ENCODE assay signal across 8 cellular contexts in genomic region chr13:20903164-20903475, GRCh38. TPM values are rescaled to one million over a fixed set of nuclear protein-coding genes. Genes with fewer than 3 reads are reported as not detected.
A peak's percentile ranks its signal among the peaks of the same experiment; 100 is the strongest.
DNase-seq lines count a peak whose midpoint lies in the region; ATAC-seq and TF ChIP-seq lines count a peak whose summit lies in the region.

No MANE protein-coding gene starts in this region.

- H3K9me2 ChIP-seq in PC-9 (ENCODE audit: insufficient read depth): no peaks in the 10 kb centered on the region

- H4K20me1 ChIP-seq in PC-9 (ENCODE audit: insufficient read depth): peaks cover 11% of the 10 kb centered on the region; the same call in 1 of the 2 replicates
- H4K20me1 ChIP-seq in osteoblast (ENCODE audit: insufficient read depth, low read length): no peaks in the 10 kb centered on the region

- peak overlapping the region; percentile 94 for H3K4me3 Mint-ChIP-seq in CD8-positive, alpha-beta T cell

- H2AFZ ChIP-seq in PC-9 (peak overlapping the region; percentile 99), osteoblast (ENCODE audit: low read length) (peak overlapping the region; percentile 93)

- ATAC-seq in CD8-positive, alpha-beta T cell: no peak
- ATAC-seq in GM18868 (IDR thresholded peaks at IDR 0.05; ENCODE audit: unreplicated experiment): no peak

- no peaks in the 10 kb centered on the region for H3K27me3 Mint-ChIP-seq in CD8-positive, alpha-beta T cell (ENCODE audit: low read depth)

- POLR2A ChIA-PET in CD8-positive, alpha-beta T cell (lab: Charles Lee): interaction anchor here (0.6 to 1.9 kb wide), 9 partner anchors 9 to 556 kb away, joined by 3 to 11 read pairs (median 3); partner anchors contain the start of genes EEF1AKMT1, MRPL57, SKA3 and ZDHHC20
- POLR2A ChIA-PET in PC-9 (lab: Charles Lee; ENCODE audit: unreplicated experiment): no interaction called here

- H3K36me3 ChIP-seq in CD8-positive, alpha-beta T cell (ENCODE audit: insufficient read depth, low read length): no peaks in the 10 kb centered on the region
- no peaks in the 10 kb centered on the region for H3K36me3 ChIP-seq in PC-9 (ENCODE audit: low read depth)
- peaks cover 3% of the 10 kb centered on the region for H3K36me3 ChIP-seq in osteoblast (ENCODE audit: insufficient read depth, low read length)

- H3K4me3 ChIP-seq in CD8-positive, alpha-beta T cell (ENCODE audit: low read depth, low read length): peak overlapping the region; percentile 81
- H3K4me3 ChIP-seq in PC-9: peak overlapping the region; percentile 84
- peak overlapping the region; percentile 69 for H3K4me3 ChIP-seq in epithelial cell of esophagus (ENCODE audit: low read length)
- peak overlapping the region; percentile 87 for H3K4me3 ChIP-seq in osteoblast (ENCODE audit: insufficient read depth, low read length)

- H3K36me3 Mint-ChIP-seq in CD8-positive, alpha-beta T cell: peaks cover 16% of the 10 kb centered on the region

- no peak for DNase-seq in CD8-positive, alpha-beta T cell
- DNase-seq in PC-9 (no peak), epithelial cell of esophagus (ENCODE audit: low read depth) (no peak), osteoblast (ENCODE audit: insufficient read length, low spot score, missing footprints) (no peak), NCI-H1417 treated with DMSO at 0.1 percent for 48 hours (lab: John Stamatoyannopoulos, UW) (no peak), AML-193 (lab: John Stamatoyannopoulos, UW) (no peak)
- no peak for DNase-seq in effector CD8-positive, alpha-beta T cell (lab: John Stamatoyannopoulos, UW)

- intact Hi-C loops in CD8-positive, alpha-beta T cell (cut with DNase I, micrococcal nuclease): loop anchor here in 1 of 2 experiments (5.0 to 10.0 kb wide), 4 partner anchors 56 to 1038 kb away; partner anchors contain the start of genes EEF1AKMT1, IL17D and ZMYM5
- intact Hi-C loops in PC-9 (cut with micrococcal nuclease; ENCODE audit: unreplicated experiment): no loop called here

- H3K9me3 ChIP-seq in CD8-positive, alpha-beta T cell (ENCODE audit: low read length): no peaks in the 10 kb centered on the region
- H3K9me3 ChIP-seq in PC-9 (ENCODE audit: insufficient read depth, low read depth): no peaks in the 10 kb centered on the region
- H3K9me3 ChIP-seq in osteoblast (ENCODE audit: low read depth, low read length): no peaks in the 10 kb centered on the region

- peak overlapping the region; percentile 92 for H3K27ac Mint-ChIP-seq in CD8-positive, alpha-beta T cell

- no peaks in the 10 kb centered on the region; the same call in 1 of the 2 replicates for H3F3A ChIP-seq in PC-9 (ENCODE audit: insufficient read depth, low read depth)

- H3K4me1 ChIP-seq in CD8-positive, alpha-beta T cell (ENCODE audit: insufficient read depth, low read length): peaks cover 11% of the 10 kb centered on the region
- peaks cover 10% of the 10 kb centered on the region for H3K4me1 ChIP-seq in PC-9 (replicated peaks; ENCODE audit: insufficient read depth)
- peaks cover 11% of the 10 kb centered on the region for H3K4me1 ChIP-seq in osteoblast (ENCODE audit: insufficient read depth, low read length)

- H3K4me1 Mint-ChIP-seq in CD8-positive, alpha-beta T cell (ENCODE audit: low read depth): peaks cover 31% of the 10 kb centered on the region

- no peak for TF ChIP-seq CTCF in CD8-positive, alpha-beta T cell (IDR thresholded peaks at IDR 0.05)
- TF ChIP-seq CTCF in PC-9 (conservative IDR thresholded peaks at IDR 0.05): no peak
- no peak for TF ChIP-seq CTCF in epithelial cell of esophagus (IDR thresholded peaks at IDR 0.05; ENCODE audit: insufficient read depth, low read depth, low read length, missing control alignments)
- no peak for TF ChIP-seq CTCF in osteoblast (IDR thresholded peaks at IDR 0.05; ENCODE audit: extremely low read depth, low read depth, low read length)

- no peaks in the 10 kb centered on the region for H3K9me3 Mint-ChIP-seq in CD8-positive, alpha-beta T cell

- CTCF ChIA-PET in CD8-positive, alpha-beta T cell (lab: Charles Lee): no interaction called here
- CTCF ChIA-PET in PC-9 (lab: Charles Lee): no interaction called here

- H3K79me2 ChIP-seq in PC-9 (ENCODE audit: low read depth) (peaks cover 44% of the 10 kb centered on the region), osteoblast (ENCODE audit: insufficient read depth, low read length) (peaks cover 43% of the 10 kb centered on the region)

- H3K27ac ChIP-seq in CD8-positive, alpha-beta T cell (ENCODE audit: low read depth, low read length): peak overlapping the region; percentile 83
- H3K27ac ChIP-seq in PC-9 (no peak overlapping the region; the same call in 1 of the 2 replicates), osteoblast (ENCODE audit: low read depth, low read length) (peak overlapping the region; percentile 66)

- peak overlapping the region; percentile 90 for H3K4me2 ChIP-seq in PC-9
- peak overlapping the region; percentile 84 for H3K4me2 ChIP-seq in osteoblast (ENCODE audit: insufficient read depth, low read length)

- H3K27me3 ChIP-seq in CD8-positive, alpha-beta T cell (ENCODE audit: insufficient read depth, low read length): no peaks in the 10 kb centered on the region
- no peaks in the 10 kb centered on the region for H3K27me3 ChIP-seq in PC-9 (ENCODE audit: insufficient read depth, low read depth)
- H3K27me3 ChIP-seq in osteoblast (ENCODE audit: insufficient read depth, low read length): no peaks in the 10 kb centered on the region

- TSS peak; percentile 65 for BruUV-seq in PC-9 (replicated peaks; lab: Mats Ljungman, UMichigan)

RNA-seq across cellular contexts. Expression of gene XPO4, which starts 0.6 kb away (rescaled TPM):
- total RNA-seq in CD8-positive, alpha-beta T cell: 10 to 100 TPM; 23.8 to 24.5 TPM
- total RNA-seq in PC-9 (2021) (8.3 and 11.1 TPM in 2 replicates), osteoblast (19.5 and 20.6 TPM in 2 replicates)
